8 cellular contexts compared by ENCODE assay signal in the genomic region with DNA sequence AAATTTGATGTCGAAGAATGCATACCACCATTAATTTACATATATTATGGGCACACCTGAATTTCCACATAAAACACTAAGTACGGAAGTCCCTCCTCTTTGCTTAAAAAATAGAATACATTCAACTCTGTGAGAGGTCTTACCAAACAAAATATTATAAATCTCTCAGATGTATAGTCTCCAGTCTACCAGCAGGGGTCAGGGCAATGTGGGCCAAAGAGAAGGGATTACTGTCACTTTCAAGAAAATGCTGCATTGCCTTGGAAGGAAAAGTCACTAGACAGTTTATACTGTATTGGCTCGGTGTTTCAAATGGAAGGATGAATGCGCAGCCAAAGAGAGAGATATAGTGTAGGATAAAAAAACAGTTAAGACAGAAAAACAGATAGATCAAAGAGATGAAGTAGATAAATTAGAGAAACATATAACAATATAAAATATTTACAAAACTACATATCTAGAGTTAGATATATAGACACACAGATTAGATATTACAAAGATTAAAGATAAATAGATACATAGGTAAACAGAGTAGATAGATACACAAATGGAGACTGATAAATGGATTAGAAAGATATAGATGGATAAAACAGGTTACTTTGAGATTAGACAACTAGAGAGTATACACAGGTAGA. TPM values are rescaled to one million over a fixed set of nuclear protein-coding genes. Genes with fewer than 3 reads are reported as not detected.
DNase-seq lines count a peak whose midpoint lies in the region; ATAC-seq and TF ChIP-seq lines count a peak whose summit lies in the region.

No MANE protein-coding gene starts in this region.

- POLR2A ChIA-PET in CD4-positive, alpha-beta T cell (lab: Charles Lee), result no interaction called here
- POLR2A ChIA-PET in activated CD4-positive, alpha-beta memory T cell treated with anti-CD3 and anti-CD28 coated beads, Interleukin-2, amount 10 ng/mL, durations not matched to agents 7 days and 5 days (lab: Charles Lee), result no interaction called here

- DNase-seq in CD4-positive, alpha-beta T cell, result peak in 9 of 10 experiments; percentile 15 to 54 (median 32)
- DNase-seq in NCI-H446 treated with DMSO at 0.1 percent for 48 hours (lab: John Stamatoyannopoulos, UW) (peak; percentile 26), fibroblast of pulmonary artery (ENCODE audit: low read depth) (peak; percentile 76), ovary (peak in 3 of 5 donors; percentile 17 to 44 (median 35)), GF-D8 (lab: John Stamatoyannopoulos, UW) (no peak)
- peak; percentile 58 for DNase-seq in activated CD4-positive, alpha-beta memory T cell treated with anti-CD3 and anti-CD28 coated beads, Interleukin-2, amount 10 ng/mL, durations not matched to agents 7 days and 5 days

- no peak overlapping the region for H3K27ac ChIP-seq in CD4-positive, alpha-beta T cell (ENCODE audit: low read depth, low read length)
- no peak overlapping the region for H3K27ac ChIP-seq in ovary

- H3K4me3 Mint-ChIP-seq in CD4-positive, alpha-beta T cell, result no peak overlapping the region
- H3K4me3 Mint-ChIP-seq in activated CD4-positive, alpha-beta memory T cell treated with anti-CD3 and anti-CD28 coated beads, Interleukin-2, amount 10 ng/mL, durations not matched to agents 7 days and 5 days, result no peak overlapping the region

- H3K9me3 Mint-ChIP-seq in CD4-positive, alpha-beta T cell, result no peaks in the 10 kb centered on the region
- no peaks in the 10 kb centered on the region for H3K9me3 Mint-ChIP-seq in activated CD4-positive, alpha-beta memory T cell treated with anti-CD3 and anti-CD28 coated beads, Interleukin-2, amount 10 ng/mL, durations not matched to agents 7 days and 5 days

- H3K9me3 ChIP-seq in CD4-positive, alpha-beta T cell (ENCODE audit: control insufficient read depth, low read length), result no peaks in the 10 kb centered on the region
- no peaks in the 10 kb centered on the region for H3K9me3 ChIP-seq in ovary

- H3K27me3 ChIP-seq in CD4-positive, alpha-beta T cell (ENCODE audit: control insufficient read depth, insufficient read depth, low read length), result no peaks in the 10 kb centered on the region
- H3K27me3 ChIP-seq in ovary, result no peaks in the 10 kb centered on the region

- CTCF ChIA-PET in CD4-positive, alpha-beta T cell (lab: Charles Lee), result interaction anchor here (1.0 to 2.6 kb wide), 3 partner anchors 12 to 114 kb away, joined by 3 to 9 read pairs (median 8); partner anchors contain the start of gene SAAL1
- CTCF ChIA-PET in activated CD4-positive, alpha-beta memory T cell treated with anti-CD3 and anti-CD28 coated beads, Interleukin-2, amount 10 ng/mL, durations not matched to agents 7 days and 5 days (lab: Charles Lee), result interaction anchor here (0.9 to 3.4 kb wide), 11 partner anchors 8 to 393 kb away, joined by 3 to 27 read pairs (median 4); partner anchors contain the start of gene SAAL1

- intact Hi-C loops in CD4-positive, alpha-beta T cell (cut with DNase I, micrococcal nuclease), result loop anchor here (1.0 kb wide), 2 partner anchors 114 to 772 kb away; partner anchors contain the start of gene SAAL1 (in 2 of the 2)
- intact Hi-C loops in ovary (cut with DNase I), result loop anchor here in 1 of 4 donors (5.0 kb wide), 1 partner anchor 610 kb away; no protein-coding TSS in a partner anchor

- H3K27ac Mint-ChIP-seq in CD4-positive, alpha-beta T cell, result no peak overlapping the region
- H3K27ac Mint-ChIP-seq in activated CD4-positive, alpha-beta memory T cell treated with anti-CD3 and anti-CD28 coated beads, Interleukin-2, amount 10 ng/mL, durations not matched to agents 7 days and 5 days, result no peak overlapping the region

- H3K36me3 ChIP-seq in ovary, result no peaks in the 10 kb centered on the region

- ATAC-seq in CD4-positive, alpha-beta T cell (ENCODE audit: poor library complexity), result peak; percentile 88
- ATAC-seq in GM18867 (IDR thresholded peaks at IDR 0.05; ENCODE audit: unreplicated experiment) (peak; percentile 89), HG03066 (IDR thresholded peaks at IDR 0.05; ENCODE audit: low read depth, unreplicated experiment) (peak; percentile 89)

- H3K4me3 ChIP-seq in fibroblast of pulmonary artery (replicated peaks; ENCODE audit: low read depth, low read length) (no peak overlapping the region), ovary (no peak overlapping the region)

- no peak for TF ChIP-seq EP300 in ovary (IDR thresholded peaks at IDR 0.05)

- H3K36me3 Mint-ChIP-seq in CD4-positive, alpha-beta T cell (ENCODE audit: low read depth), result peaks cover 84% of the 10 kb centered on the region
- H3K36me3 Mint-ChIP-seq in activated CD4-positive, alpha-beta memory T cell treated with anti-CD3 and anti-CD28 coated beads, Interleukin-2, amount 10 ng/mL, durations not matched to agents 7 days and 5 days (ENCODE audit: low read depth), result peaks cover 24% of the 10 kb centered on the region

- TF ChIP-seq CTCF in CD4-positive, alpha-beta T cell (IDR thresholded peaks at IDR 0.05), result peak; percentile 88
- TF ChIP-seq CTCF in fibroblast of pulmonary artery (IDR thresholded peaks at IDR 0.05; ENCODE audit: low read length, missing control alignments) (peak; percentile 95), ovary (IDR thresholded peaks at IDR 0.05) (peak; percentile 33 to 58 (median 52))

- no peaks in the 10 kb centered on the region for H3K27me3 Mint-ChIP-seq in CD4-positive, alpha-beta T cell
- no peaks in the 10 kb centered on the region for H3K27me3 Mint-ChIP-seq in activated CD4-positive, alpha-beta memory T cell treated with anti-CD3 and anti-CD28 coated beads, Interleukin-2, amount 10 ng/mL, durations not matched to agents 7 days and 5 days

- WGBS in ovary, 3 donors, result 45 to 52% (median 47%) methylated on average over 4 of the region's 4 CpGs

- no peaks in the 10 kb centered on the region for H3K4me1 ChIP-seq in ovary (ENCODE audit: insufficient read depth)

- no peaks in the 10 kb centered on the region for H3K4me1 Mint-ChIP-seq in CD4-positive, alpha-beta T cell (ENCODE audit: low read depth)
- H3K4me1 Mint-ChIP-seq in activated CD4-positive, alpha-beta memory T cell treated with anti-CD3 and anti-CD28 coated beads, Interleukin-2, amount 10 ng/mL, durations not matched to agents 7 days and 5 days, result no peaks in the 10 kb centered on the region

- no peak for TF ChIP-seq POLR2A in ovary (IDR thresholded peaks at IDR 0.05)

RNA-seq across cellular contexts. Expression of gene SERGEF, which starts 20.9 kb away (rescaled TPM):
- total RNA-seq in CD4-positive, alpha-beta T cell, result 10 to 100 TPM; 35.2 to 37.1 TPM
- total RNA-seq in activated CD4-positive, alpha-beta memory T cell treated with anti-CD3 and anti-CD28 coated beads, Interleukin-2, amount 10 ng/mL, durations not matched to agents 7 days and 5 days, result 10 to 100 TPM; 33.9 to 34.2 TPM
- 10 to 100 TPM; 42.0 to 76.3 (median 62.2) TPM for total RNA-seq in ovary
- 10 to 100 TPM; 47.8 to 59.7 TPM for polyA plus RNA-seq in ovary

RNA-seq across cellular contexts. Expression of gene TPH1, which starts 54.2 kb away (rescaled TPM):
- total RNA-seq in CD4-positive, alpha-beta T cell, result 1 to 10 TPM; 1.1 to 1.5 TPM
- under 1 TPM; 0.15 to 0.18 TPM for total RNA-seq in activated CD4-positive, alpha-beta memory T cell treated with anti-CD3 and anti-CD28 coated beads, Interleukin-2, amount 10 ng/mL, durations not matched to agents 7 days and 5 days
- 1 to 10 TPM in 2 of 7 donors, under 1 TPM in 5; 0.36 to 1.6 (median 0.57) TPM for total RNA-seq in ovary
- polyA plus RNA-seq in ovary, result 1 to 10 TPM in 1 of 2 donors, under 1 TPM in 1; 0.28 to 1.1 TPM
